20 cellular contexts compared by ENCODE assay signal in genomic region chr2:238517209-238517608, GRCh38.
"Had no signal": no experiment of that assay in that cellular context is flagged by ENCODE, and none has a peak within 500 bp of the region (broad histone marks: within the 10 kb centered on the region; RNA-seq: fewer than 3 reads in every experiment).

No MANE protein-coding gene starts in this region.

- H3K27ac ChIP-seq: coronary artery, dorsolateral prefrontal cortex, esophagus muscularis mucosa, gastrocnemius medialis, heart right ventricle, left lung, lower lobe of right lung had no signal

- H3K4me3 ChIP-seq: coronary artery, dorsolateral prefrontal cortex, esophagus muscularis mucosa, gastrocnemius medialis, heart right ventricle, left lung, lower lobe of right lung, mucosa of descending colon had no signal

- H3K36me3 ChIP-seq: esophagus muscularis mucosa, gastrocnemius medialis, heart right ventricle, left lung, lower lobe of right lung had no signal

- H3K27me3 ChIP-seq: dorsolateral prefrontal cortex, esophagus muscularis mucosa, gastrocnemius medialis, heart right ventricle, left lung had no signal

- DNase-seq: dermis blood vessel endothelial cell; dorsolateral prefrontal cortex; effector CD4-positive, alpha-beta T cell; effector memory CD4-positive, alpha-beta T cell; foreskin fibroblast; foreskin melanocyte; gastrocnemius medialis; glutamatergic neuron; head of caudate nucleus; heart right ventricle; hippocampal formation; left cardiac atrium; left lung; left ventricle myocardium superior; lower lobe of right lung; mesenchymal stem cell; mucosa of descending colon; naive B cell had no signal

- H3K4me1 ChIP-seq: esophagus muscularis mucosa, gastrocnemius medialis, heart right ventricle, left lung, lower lobe of right lung had no signal
